Comparison of ENCODE assay signal across 14 cellular contexts in the genomic region with DNA sequence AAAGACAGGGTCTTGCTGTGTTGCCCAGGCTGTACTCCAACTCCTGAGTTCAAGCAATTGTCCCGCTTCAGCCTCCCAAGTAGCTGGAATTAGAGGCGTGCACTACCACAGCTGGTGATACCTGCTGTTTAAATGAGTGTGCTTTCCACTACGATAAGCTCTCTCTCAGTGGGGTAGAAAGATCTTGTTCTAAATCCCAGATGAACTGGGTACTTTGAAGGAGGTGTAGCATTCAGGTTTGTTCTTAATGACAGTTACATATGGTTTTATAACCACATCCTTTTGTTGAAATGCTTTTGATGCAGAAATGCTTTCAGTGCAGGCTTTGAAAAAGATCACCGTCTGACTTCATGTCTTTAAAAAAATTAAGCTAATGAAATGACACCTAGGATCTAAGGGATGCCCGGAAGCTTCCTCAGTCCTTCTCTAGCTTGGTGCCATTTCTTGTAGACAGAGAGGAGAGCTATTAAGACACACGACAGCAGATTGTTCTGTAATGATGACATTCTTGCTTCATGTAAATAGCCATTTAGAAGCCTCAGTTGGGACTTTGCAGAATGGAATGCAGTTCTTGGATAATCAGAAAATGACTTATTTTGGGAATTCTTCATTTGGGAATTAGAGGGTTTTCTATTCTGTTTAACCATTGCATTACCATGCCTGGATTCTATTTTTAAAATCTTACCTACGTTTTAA. TPM values are rescaled to one million over a fixed set of nuclear protein-coding genes. Genes with fewer than 3 reads are reported as not detected.
DNase-seq lines count a peak whose midpoint lies in the region; ATAC-seq, FAIRE-seq and TF ChIP-seq lines count a peak whose summit lies in the region.
"Had no signal": no experiment of that assay in that cellular context is flagged by ENCODE, and none has a peak within 500 bp of the region (broad histone marks: within the 10 kb centered on the region; RNA-seq: fewer than 3 reads in every experiment).

No MANE protein-coding gene starts in this region.

- H3K27ac ChIP-seq in HepG2 (ENCODE audit: extremely low read length, insufficient read depth, low read length) (no peak overlapping the region), right lobe of liver (no peak overlapping the region), OCI-LY7 (ENCODE audit: low read depth, low read length, poor library complexity, severe bottlenecking) (no peak overlapping the region), astrocyte (ENCODE audit: low read depth, low read length) (no peak overlapping the region), thymus (ENCODE audit: low read depth) (peak overlapping the region; percentile 81), prostate gland (no peak overlapping the region)
- H3K27ac ChIP-seq: SJCRH30 had no signal

- no peak for ATAC-seq in HepG2
- ATAC-seq in right lobe of liver, result no peak

- TSS peak; percentile 2 for BruUV-seq in HepG2 (replicated peaks; lab: Mats Ljungman, UMichigan)
- BruUV-seq in OCI-LY7 (replicated peaks; lab: Mats Ljungman, UMichigan), result TSS peak; percentile 17
- BruUV-seq in Caco-2 (replicated peaks; lab: Mats Ljungman, UMichigan), result no TSS peak

- H3K9me2 ChIP-seq in OCI-LY7 (ENCODE audit: insufficient read depth, low read length), result no peaks in the 10 kb centered on the region

- TF ChIP-seq POLR2A in HepG2 (IDR thresholded peaks at IDR 0.05; ENCODE audit: insufficient read depth in 1 of 2, low read depth in 2 of 2, low read length in 2 of 2), result no peak
- no peak for TF ChIP-seq POLR2A in right lobe of liver (IDR thresholded peaks at IDR 0.05)
- TF ChIP-seq POLR2A in prostate gland (IDR thresholded peaks at IDR 0.05), result no peak

- peaks cover 44% of the 10 kb centered on the region for H3K36me3 Mint-ChIP-seq in astrocyte (ENCODE audit: low read depth, unreplicated experiment)
- peaks cover 22% of the 10 kb centered on the region for H3K36me3 Mint-ChIP-seq in progenitor cell of endocrine pancreas (ENCODE audit: insufficient read depth)
- peaks cover 91% of the 10 kb centered on the region for H3K36me3 Mint-ChIP-seq in Caco-2 (ENCODE audit: insufficient read depth, unreplicated experiment)

- H3K27me3 Mint-ChIP-seq in astrocyte (ENCODE audit: low read depth, unreplicated experiment) (no peaks in the 10 kb centered on the region), progenitor cell of endocrine pancreas (no peaks in the 10 kb centered on the region), Caco-2 (ENCODE audit: insufficient read depth, unreplicated experiment) (no peaks in the 10 kb centered on the region)

- H3K4me2 ChIP-seq in HepG2 (ENCODE audit: low read depth, low read length), result no peak overlapping the region
- no peak overlapping the region for H3K4me2 ChIP-seq in OCI-LY7 (ENCODE audit: low read length)
- H3K4me2 ChIP-seq in astrocyte (ENCODE audit: low read length), result no peak overlapping the region

- H4K20me1 ChIP-seq in HepG2 (ENCODE audit: insufficient read depth, low read length) (peaks cover 5% of the 10 kb centered on the region; the same call in 1 of the 2 replicates), OCI-LY7 (ENCODE audit: insufficient read depth, low read length) (no peaks in the 10 kb centered on the region), astrocyte (ENCODE audit: insufficient read depth, low read length) (peaks cover 85% of the 10 kb centered on the region)

- H3K9me3 ChIP-seq in HepG2 (ENCODE audit: low read length) (no peaks in the 10 kb centered on the region), right lobe of liver (no peaks in the 10 kb centered on the region), OCI-LY7 (ENCODE audit: low read length) (no peaks in the 10 kb centered on the region), astrocyte (ENCODE audit: insufficient read depth, low read depth, low read length) (no peaks in the 10 kb centered on the region), thymus (ENCODE audit: control insufficient read depth) (no peaks in the 10 kb centered on the region), prostate gland (no peaks in the 10 kb centered on the region), Caco-2 (no peaks in the 10 kb centered on the region)
- H3K9me3 ChIP-seq: SJCRH30 had no signal

- WGBS in HepG2 (ENCODE audit: low lambda C conversion rate), result 96% methylated on average over 7 of the region's 7 CpGs
- WGBS in right lobe of liver (ENCODE audit: insufficient coverage, low coverage, low lambda C conversion rate, missing lambda C conversion rate), result 82% methylated on average over 7 of the region's 7 CpGs
- WGBS in thymus, result 33% methylated on average over 7 of the region's 7 CpGs
- WGBS in prostate gland, result 81% methylated on average over 7 of the region's 7 CpGs

- H2AFZ ChIP-seq in HepG2 (ENCODE audit: low read length) (no peak overlapping the region), OCI-LY7 (ENCODE audit: low read length) (no peak overlapping the region), astrocyte (ENCODE audit: low read depth, low read length) (no peak overlapping the region)

- H3K4me3 Mint-ChIP-seq in astrocyte (ENCODE audit: unreplicated experiment) (no peak overlapping the region), progenitor cell of endocrine pancreas (ENCODE audit: low read depth) (no peak overlapping the region), Caco-2 (ENCODE audit: unreplicated experiment) (no peak overlapping the region)

- peak overlapping the region; percentile 41 for H3K27ac Mint-ChIP-seq in astrocyte (ENCODE audit: unreplicated experiment)
- H3K27ac Mint-ChIP-seq in progenitor cell of endocrine pancreas, result no peak overlapping the region
- H3K27ac Mint-ChIP-seq in Caco-2 (ENCODE audit: unreplicated experiment), result no peak overlapping the region

- H3K36me3 ChIP-seq in HepG2 (replicated peaks in 1 of 2; ENCODE audit: control insufficient read depth in 1 of 2, insufficient read depth in 2 of 2, low read length in 2 of 2), result peaks cover 49 to 90% of the 10 kb centered on the region in 2 experiments
- H3K36me3 ChIP-seq in right lobe of liver, result peaks cover 4 to 56% (median 28%) of the 10 kb centered on the region in 4 donors
- H3K36me3 ChIP-seq in OCI-LY7 (ENCODE audit: insufficient read depth, low read length), result peaks cover 99% of the 10 kb centered on the region
- peaks cover 69% of the 10 kb centered on the region for H3K36me3 ChIP-seq in astrocyte (ENCODE audit: insufficient read depth, low read length)
- peaks cover 40% of the 10 kb centered on the region for H3K36me3 ChIP-seq in thymus (ENCODE audit: control insufficient read depth, insufficient read depth)
- peaks cover 0 to 20% of the 10 kb centered on the region in 2 donors for H3K36me3 ChIP-seq in prostate gland
- no peaks in the 10 kb centered on the region for H3K36me3 ChIP-seq in Caco-2 (ENCODE audit: control insufficient read depth, insufficient read depth, low read length)

- no peak for TF ChIP-seq CTCF in HepG2 (CRISPR knock-in tag; IDR thresholded peaks at IDR 0.05)
- no peak for TF ChIP-seq CTCF in right lobe of liver (IDR thresholded peaks at IDR 0.05)
- no peak for TF ChIP-seq CTCF in OCI-LY7 (conservative IDR thresholded peaks at IDR 0.05; ENCODE audit: low read length)
- no peak for TF ChIP-seq CTCF in astrocyte (IDR thresholded peaks at IDR 0.05; ENCODE audit: insufficient read depth, low read depth, low read length)
- TF ChIP-seq CTCF in prostate gland (IDR thresholded peaks at IDR 0.05), result no peak
- no peak for TF ChIP-seq CTCF in progenitor cell of endocrine pancreas (IDR thresholded peaks at IDR 0.05; ENCODE audit: unreplicated experiment)
- TF ChIP-seq CTCF in Caco-2 (IDR thresholded peaks at IDR 0.05; ENCODE audit: insufficient read depth in 1 of 2, low read depth in 1 of 2, low read length in 1 of 2, severe bottlenecking in 1 of 2, unreplicated experiment in 1 of 2), result no peak

- FAIRE-seq in HepG2 (lab: Jason Lieb, UNC) (no peak), astrocyte (lab: Jason Lieb, UNC) (no peak)

- H3K27me3 ChIP-seq in HepG2 (ENCODE audit: control insufficient read depth in 1 of 2, insufficient read depth in 2 of 2, low read length in 2 of 2), result no peaks in the 10 kb centered on the region
- no peaks in the 10 kb centered on the region for H3K27me3 ChIP-seq in right lobe of liver
- no peaks in the 10 kb centered on the region for H3K27me3 ChIP-seq in astrocyte (ENCODE audit: insufficient read depth, low read length)
- H3K27me3 ChIP-seq in thymus (ENCODE audit: control insufficient read depth, insufficient read depth), result no peaks in the 10 kb centered on the region
- H3K27me3 ChIP-seq in prostate gland (replicated peaks; ENCODE audit: insufficient read depth), result no peaks in the 10 kb centered on the region
- no peaks in the 10 kb centered on the region for H3K27me3 ChIP-seq in Caco-2 (replicated peaks; ENCODE audit: control insufficient read depth, insufficient read depth, low read length)
- H3K27me3 ChIP-seq: SJCRH30 had no signal

- H3K9me3 Mint-ChIP-seq in astrocyte (ENCODE audit: unreplicated experiment), result peaks cover 2% of the 10 kb centered on the region
- no peaks in the 10 kb centered on the region for H3K9me3 Mint-ChIP-seq in progenitor cell of endocrine pancreas (ENCODE audit: low read depth)
- no peaks in the 10 kb centered on the region for H3K9me3 Mint-ChIP-seq in Caco-2 (ENCODE audit: unreplicated experiment)

- H3K4me3 ChIP-seq in HepG2 (replicated peaks in 1 of 3; ENCODE audit: insufficient read depth in 1 of 3, low read depth in 2 of 3, low read length in 3 of 3), result no peak overlapping the region
- no peak overlapping the region for H3K4me3 ChIP-seq in right lobe of liver
- H3K4me3 ChIP-seq in OCI-LY7 (ENCODE audit: low read depth, low read length, poor library complexity, severe bottlenecking), result no peak overlapping the region
- H3K4me3 ChIP-seq in astrocyte (ENCODE audit: insufficient read depth, low read depth, low read length), result no peak overlapping the region
- no peak overlapping the region for H3K4me3 ChIP-seq in thymus (ENCODE audit: low read length)
- no peak overlapping the region for H3K4me3 ChIP-seq in prostate gland
- no peak overlapping the region for H3K4me3 ChIP-seq in Caco-2 (ENCODE audit: low read depth, low read length)
- H3K4me3 ChIP-seq: SJCRH30 had no signal

- DNase-seq in HepG2 (ENCODE audit: low spot score), result no peak
- no peak for DNase-seq in right lobe of liver
- DNase-seq in OCI-LY7 (ENCODE audit: low spot score), result no peak
- no peak for DNase-seq in astrocyte (ENCODE audit: low read depth)
- no peak for DNase-seq in prostate gland (ENCODE audit: low spot score)
- no peak for DNase-seq in progenitor cell of endocrine pancreas (ENCODE audit: low spot score, unreplicated experiment)
- DNase-seq in Caco-2, result no peak
- DNase-seq: caudate nucleus; hypothalamus; NCI-H1694 treated with DMSO at 0.1 percent for 48 hours; NCI-H446 treated with DMSO at 0.1 percent for 48 hours; SJCRH30; stimulated activated CD4-positive, alpha-beta T cell treated with anti-CD3 and anti-CD28 coated beads, Interleukin-12 subunit alpha, Interleukin-12 subunit beta, amount 100 ng/mL, for 4 hours had no signal

- in situ Hi-C loops in HepG2 (cut with HindIII; ENCODE audit: extremely low pct_ligation_motif_present, low pct_unique_long_range_greater_than_20kb), result no loop called here

- no peak for TF ChIP-seq EP300 in HepG2 (IDR thresholded peaks at IDR 0.05; ENCODE audit: low read depth in 2 of 2, low read length in 2 of 2)
- TF ChIP-seq EP300 in HepG2 (CRISPR knock-in tag; IDR thresholded peaks at IDR 0.05; ENCODE audit: borderline replicate concordance), result no peak

- TF ChIP-seq RAD21 in HepG2 (CRISPR knock-in tag; IDR thresholded peaks at IDR 0.05), result no peak

- peaks cover 4% of the 10 kb centered on the region for H3K4me1 Mint-ChIP-seq in astrocyte (ENCODE audit: low read depth, unreplicated experiment)
- no peaks in the 10 kb centered on the region for H3K4me1 Mint-ChIP-seq in progenitor cell of endocrine pancreas (ENCODE audit: low read depth)
- H3K4me1 Mint-ChIP-seq in Caco-2 (ENCODE audit: low read depth, unreplicated experiment), result no peaks in the 10 kb centered on the region

- no peaks in the 10 kb centered on the region; the same call in 1 of the 2 replicates for H3K4me1 ChIP-seq in HepG2 (ENCODE audit: insufficient read depth, low read length)
- H3K4me1 ChIP-seq in right lobe of liver, result peaks cover 0 to 9% (median 0%) of the 10 kb centered on the region in 4 donors
- H3K4me1 ChIP-seq in OCI-LY7 (ENCODE audit: insufficient read depth, low read length, poor library complexity, severe bottlenecking), result no peaks in the 10 kb centered on the region
- H3K4me1 ChIP-seq in astrocyte (ENCODE audit: insufficient read depth, low read length), result no peaks in the 10 kb centered on the region
- peaks cover 19% of the 10 kb centered on the region for H3K4me1 ChIP-seq in thymus (ENCODE audit: control insufficient read depth, insufficient read depth, low read length)
- no peaks in the 10 kb centered on the region for H3K4me1 ChIP-seq in prostate gland (replicated peaks)
- no peaks in the 10 kb centered on the region for H3K4me1 ChIP-seq in Caco-2
- H3K4me1 ChIP-seq: SJCRH30 had no signal

- CTCF ChIA-PET in HepG2 (lab: Yijun Ruan, JAX; ENCODE audit: low intra/inter-chr PET ratio, low total read pairs) (no interaction called here), OCI-LY7 (lab: Charles Lee; ENCODE audit: unreplicated experiment) (no interaction called here), Caco-2 (lab: Charles Lee) (interaction anchor here (0.7 kb wide), 1 partner anchor 35 kb away, joined by 3 read pairs; no protein-coding TSS in a partner anchor)

- intact Hi-C loops in HepG2 (cut with micrococcal nuclease; ENCODE audit: unreplicated experiment), result loop anchor here (5.0 kb wide), 1 partner anchor 65 kb away; the partner anchor contains the start of gene LITAFD
- intact Hi-C loops in right lobe of liver (cut with DNase I), result no loop called here
- intact Hi-C loops in OCI-LY7 (cut with micrococcal nuclease; ENCODE audit: unreplicated experiment), result no loop called here
- intact Hi-C loops in prostate gland (cut with DNase I), result no loop called here
- intact Hi-C loops in Caco-2 (cut with micrococcal nuclease; ENCODE audit: unreplicated experiment), result no loop called here

- POLR2A ChIA-PET in HepG2 (lab: Yijun Ruan, JAX), result interaction anchor here (0.9 kb wide), 1 partner anchor 11 kb away, joined by 4 read pairs; no protein-coding TSS in a partner anchor
- POLR2A ChIA-PET in OCI-LY7 (lab: Charles Lee), result interaction anchor here (0.8 kb wide), 1 partner anchor 13 kb away, joined by 3 read pairs; no protein-coding TSS in a partner anchor
- POLR2A ChIA-PET in Caco-2 (lab: Charles Lee), result no interaction called here

- H3K79me2 ChIP-seq in HepG2 (ENCODE audit: insufficient read depth, low read length) (no peaks in the 10 kb centered on the region), OCI-LY7 (ENCODE audit: insufficient read depth, low read depth, low read length) (no peaks in the 10 kb centered on the region), astrocyte (ENCODE audit: insufficient read depth, low read length) (peaks cover 51% of the 10 kb centered on the region)

- no peak overlapping the region for H3K9ac ChIP-seq in HepG2 (ENCODE audit: insufficient read depth, low read depth, low read length)
- no peak overlapping the region for H3K9ac ChIP-seq in astrocyte (ENCODE audit: low read length)

RNA-seq across cellular contexts. Expression of gene PMM2, which starts 19.5 kb away (rescaled TPM):
- total RNA-seq in HepG2 (2016; rRNA removed; fragmentation: Illumina TruSeq; extraction: Trizol) (93.7 and 100 TPM in 2 replicates), right lobe of liver (10 to 100 TPM; 18.6 to 47.8 (median 39.0) TPM), OCI-LY7 (2022) (44.5 and 53.9 TPM in 2 replicates), astrocyte (57.8 TPM in 2 replicates), prostate gland (10 to 100 TPM; 30.6 to 39.2 TPM), progenitor cell of endocrine pancreas (26.5 and 30.3 TPM in 2 replicates), Caco-2 (2022) (66.3 and 69.0 TPM in 2 replicates)
- 13.5 and 14.5 TPM in 2 replicates for total RNA-seq in HepG2 (2016; cell fraction: cytosol; rRNA removed; fragmentation: Illumina TruSeq; extraction: Trizol; ENCODE audit: low read depth)
- 86.4 and 94.6 TPM in 2 replicates for total RNA-seq in HepG2 (2016; cell fraction: insoluble cytoplasmic fraction; rRNA removed; fragmentation: Illumina TruSeq; extraction: Trizol)
- 34.1 and 38.1 TPM in 2 replicates for total RNA-seq in HepG2 (2016; cell fraction: membrane; rRNA removed; fragmentation: Illumina TruSeq; extraction: Trizol)
- total RNA-seq in HepG2 (2016; cell fraction: nucleus; rRNA removed; fragmentation: Illumina TruSeq; extraction: Trizol), result 95.2 and 107 TPM in 2 replicates
- polyA plus RNA-seq in HepG2 (2011; rRNA removed) (50.5 and 52.2 TPM in 2 replicates), thymus (18.6 TPM)
- polyA plus RNA-seq in HepG2 (2011; cell fraction: cytosol; rRNA removed), result 38.6 and 40.1 TPM in 2 replicates
- polyA plus RNA-seq in HepG2 (2011; cell fraction: nucleus; rRNA removed), result 58.3 and 59.2 TPM in 2 replicates
- polyA plus RNA-seq in HepG2 (2012), result 46.5 and 55.2 TPM in 2 replicates
- 9.4 and 10.2 TPM in 2 replicates for polyA plus RNA-seq in HepG2 (2016; cell fraction: cytosol; fragmentation: Illumina TruSeq; extraction: Trizol; ENCODE audit: low read depth)
- 85.4 and 97.6 TPM in 2 replicates for polyA plus RNA-seq in HepG2 (2016; cell fraction: insoluble cytoplasmic fraction; fragmentation: Illumina TruSeq; extraction: Trizol; ENCODE audit: low read depth)
- polyA plus RNA-seq in HepG2 (2016; cell fraction: membrane; fragmentation: Illumina TruSeq; extraction: Trizol; ENCODE audit: low read depth), result 26.6 and 29.3 TPM in 2 replicates
- polyA plus RNA-seq in HepG2 (2016; cell fraction: nucleus; fragmentation: Illumina TruSeq; extraction: Trizol; ENCODE audit: insufficient read depth, low read depth), result 91.3 and 91.5 TPM in 2 replicates
- 21.7 and 40.5 TPM in 2 replicates for polyA minus RNA-seq in HepG2 (2011; rRNA and poly(A)+ RNA removed; ENCODE audit: low replicate concordance)
- 18.1 and 22.2 TPM in 2 replicates for polyA minus RNA-seq in HepG2 (2011; cell fraction: cytosol; rRNA and poly(A)+ RNA removed)
- polyA minus RNA-seq in HepG2 (2011; cell fraction: nucleus; rRNA and poly(A)+ RNA removed), result 126 and 133 TPM in 2 replicates
- total RNA-seq in OCI-LY7 (2014; rRNA removed; shearing (Covaris generic)), result 39.1 and 41.1 TPM in 2 replicates

RNA-seq across cellular contexts. Expression of gene TMEM186, which starts 19.7 kb away (rescaled TPM):
- total RNA-seq in HepG2 (2016; rRNA removed; fragmentation: Illumina TruSeq; extraction: Trizol), result 19.2 and 19.3 TPM in 2 replicates
- 4.9 and 5.3 TPM in 2 replicates for total RNA-seq in HepG2 (2016; cell fraction: cytosol; rRNA removed; fragmentation: Illumina TruSeq; extraction: Trizol; ENCODE audit: low read depth)
- total RNA-seq in HepG2 (2016; cell fraction: insoluble cytoplasmic fraction; rRNA removed; fragmentation: Illumina TruSeq; extraction: Trizol), result 18.1 and 21.2 TPM in 2 replicates
- 9.4 TPM in 2 replicates for total RNA-seq in HepG2 (2016; cell fraction: membrane; rRNA removed; fragmentation: Illumina TruSeq; extraction: Trizol)
- total RNA-seq in HepG2 (2016; cell fraction: nucleus; rRNA removed; fragmentation: Illumina TruSeq; extraction: Trizol), result 10.8 and 14.1 TPM in 2 replicates
- polyA plus RNA-seq in HepG2 (2011; rRNA removed), result 16.2 and 16.6 TPM in 2 replicates
- polyA plus RNA-seq in HepG2 (2011; cell fraction: cytosol; rRNA removed), result 17.9 and 19.7 TPM in 2 replicates
- polyA plus RNA-seq in HepG2 (2011; cell fraction: nucleus; rRNA removed), result 7.4 and 11.7 TPM in 2 replicates
- 19.9 and 20.0 TPM in 2 replicates for polyA plus RNA-seq in HepG2 (2012)
- 4.0 and 4.6 TPM in 2 replicates for polyA plus RNA-seq in HepG2 (2016; cell fraction: cytosol; fragmentation: Illumina TruSeq; extraction: Trizol; ENCODE audit: low read depth)
- 23.9 and 26.4 TPM in 2 replicates for polyA plus RNA-seq in HepG2 (2016; cell fraction: insoluble cytoplasmic fraction; fragmentation: Illumina TruSeq; extraction: Trizol; ENCODE audit: low read depth)
- 8.6 and 8.7 TPM in 2 replicates for polyA plus RNA-seq in HepG2 (2016; cell fraction: membrane; fragmentation: Illumina TruSeq; extraction: Trizol; ENCODE audit: low read depth)
- 25.3 and 26.3 TPM in 2 replicates for polyA plus RNA-seq in HepG2 (2016; cell fraction: nucleus; fragmentation: Illumina TruSeq; extraction: Trizol; ENCODE audit: insufficient read depth, low read depth)
- polyA minus RNA-seq in HepG2 (2011; rRNA and poly(A)+ RNA removed; ENCODE audit: low replicate concordance), result 14.0 and 14.7 TPM in 2 replicates
- polyA minus RNA-seq in HepG2 (2011; cell fraction: cytosol; rRNA and poly(A)+ RNA removed), result 4.7 and 5.1 TPM in 2 replicates
- polyA minus RNA-seq in HepG2 (2011; cell fraction: nucleus; rRNA and poly(A)+ RNA removed), result 5.2 and 6.5 TPM in 2 replicates
- 1 to 10 TPM; 5.0 to 9.4 (median 6.9) TPM for total RNA-seq in right lobe of liver
- total RNA-seq in OCI-LY7 (2014; rRNA removed; shearing (Covaris generic)), result 8.5 and 11.7 TPM in 2 replicates
- 16.5 and 18.1 TPM in 2 replicates for total RNA-seq in OCI-LY7 (2022)
- total RNA-seq in astrocyte, result 7.9 and 9.6 TPM in 2 replicates
- polyA plus RNA-seq in thymus, result 14.2 TPM
- 10 to 100 TPM in 1 of 2 donors, 1 to 10 TPM in 1; 7.2 to 10.1 TPM for total RNA-seq in prostate gland
- total RNA-seq in progenitor cell of endocrine pancreas, result 10.8 and 11.1 TPM in 2 replicates
- total RNA-seq in Caco-2 (2022), result 11.4 and 11.9 TPM in 2 replicates

RNA-seq across cellular contexts. Expression of gene CARHSP1, which starts 51.7 kb away (rescaled TPM):
- total RNA-seq in HepG2 (2016; rRNA removed; fragmentation: Illumina TruSeq; extraction: Trizol) (345 and 349 TPM in 2 replicates), right lobe of liver (100 to 1,000 TPM in 1 of 6 experiments, 10 to 100 TPM in 5; 61.5 to 132 (median 73.1) TPM), OCI-LY7 (2022) (156 and 173 TPM in 2 replicates), astrocyte (51.0 and 61.5 TPM in 2 replicates), prostate gland (100 to 1,000 TPM in 1 of 2 donors, 10 to 100 TPM in 1; 51.0 to 146 TPM), progenitor cell of endocrine pancreas (117 and 122 TPM in 2 replicates), Caco-2 (2022) (103 and 105 TPM in 2 replicates)
- total RNA-seq in HepG2 (2016; cell fraction: cytosol; rRNA removed; fragmentation: Illumina TruSeq; extraction: Trizol; ENCODE audit: low read depth), result 202 and 227 TPM in 2 replicates
- 351 and 370 TPM in 2 replicates for total RNA-seq in HepG2 (2016; cell fraction: insoluble cytoplasmic fraction; rRNA removed; fragmentation: Illumina TruSeq; extraction: Trizol)
- 185 and 210 TPM in 2 replicates for total RNA-seq in HepG2 (2016; cell fraction: membrane; rRNA removed; fragmentation: Illumina TruSeq; extraction: Trizol)
- total RNA-seq in HepG2 (2016; cell fraction: nucleus; rRNA removed; fragmentation: Illumina TruSeq; extraction: Trizol), result 126 and 138 TPM in 2 replicates
- polyA plus RNA-seq in HepG2 (2011; rRNA removed) (173 and 193 TPM in 2 replicates), thymus (100 TPM)
- polyA plus RNA-seq in HepG2 (2011; cell fraction: cytosol; rRNA removed), result 139 and 221 TPM in 2 replicates
- 209 and 223 TPM in 2 replicates for polyA plus RNA-seq in HepG2 (2011; cell fraction: nucleus; rRNA removed)
- polyA plus RNA-seq in HepG2 (2012), result 167 and 252 TPM in 2 replicates
- 224 and 244 TPM in 2 replicates for polyA plus RNA-seq in HepG2 (2016; cell fraction: cytosol; fragmentation: Illumina TruSeq; extraction: Trizol; ENCODE audit: low read depth)
- 425 and 448 TPM in 2 replicates for polyA plus RNA-seq in HepG2 (2016; cell fraction: insoluble cytoplasmic fraction; fragmentation: Illumina TruSeq; extraction: Trizol; ENCODE audit: low read depth)
- 197 and 214 TPM in 2 replicates for polyA plus RNA-seq in HepG2 (2016; cell fraction: membrane; fragmentation: Illumina TruSeq; extraction: Trizol; ENCODE audit: low read depth)
- 269 and 287 TPM in 2 replicates for polyA plus RNA-seq in HepG2 (2016; cell fraction: nucleus; fragmentation: Illumina TruSeq; extraction: Trizol; ENCODE audit: insufficient read depth, low read depth)
- polyA minus RNA-seq in HepG2 (2011; rRNA and poly(A)+ RNA removed; ENCODE audit: low replicate concordance), result 186 and 379 TPM in 2 replicates
- polyA minus RNA-seq in HepG2 (2011; cell fraction: cytosol; rRNA and poly(A)+ RNA removed), result 166 and 175 TPM in 2 replicates
- polyA minus RNA-seq in HepG2 (2011; cell fraction: nucleus; rRNA and poly(A)+ RNA removed), result 55.6 and 67.6 TPM in 2 replicates
- total RNA-seq in OCI-LY7 (2014; rRNA removed; shearing (Covaris generic)), result 236 and 241 TPM in 2 replicates
